ENCODE assay signal across 8 cellular contexts in genomic region chr7:79272066-79272669, GRCh38.
DNase-seq lines count a peak whose midpoint lies in the region; ATAC-seq and TF ChIP-seq lines count a peak whose summit lies in the region.

No MANE protein-coding gene starts in this region.

- ATAC-seq in left ventricle myocardium superior: no peak
- ATAC-seq in HG02973 (IDR thresholded peaks at IDR 0.05; ENCODE audit: unreplicated experiment): peak; percentile 63
- ATAC-seq in natural killer cell: no peak

- H3K36me3 ChIP-seq in right atrium auricular region (no peaks in the 10 kb centered on the region), neuronal stem cell (replicated peaks in 1 of 2; ENCODE audit: control insufficient read depth in 2 of 2, insufficient read depth in 2 of 2, low read length in 2 of 2) (no peaks in the 10 kb centered on the region)

- no peak overlapping the region for H2BK15ac ChIP-seq in neuronal stem cell (ENCODE audit: low read length)

- H3K79me1 ChIP-seq in neuronal stem cell (ENCODE audit: low read depth, low read length): no peaks in the 10 kb centered on the region

- H3K27me3 Mint-ChIP-seq in natural killer cell (ENCODE audit: low read depth in 2 of 2): no peaks in the 10 kb centered on the region

- no peaks in the 10 kb centered on the region for H3K36me3 Mint-ChIP-seq in natural killer cell

- H3K4me3 ChIP-seq in right atrium auricular region (no peak overlapping the region), coronary artery (no peak overlapping the region), neuronal stem cell (ENCODE audit: low read length in 2 of 2) (no peak overlapping the region)

- no peak overlapping the region for H4K91ac ChIP-seq in neuronal stem cell (ENCODE audit: low read depth, low read length, poor library complexity)

- H3K4me3 Mint-ChIP-seq in natural killer cell: no peak overlapping the region

- H3K9ac ChIP-seq in neuronal stem cell (ENCODE audit: low read depth, low read length, poor library complexity): no peak overlapping the region

- no peak overlapping the region for H2AK5ac ChIP-seq in neuronal stem cell (ENCODE audit: low read depth, low read length)

- no peak for DNase-seq in right atrium auricular region (ENCODE audit: low spot score)
- DNase-seq in left ventricle myocardium superior: no peak
- peak; percentile 28 to 70 for DNase-seq in NCI-H526 (lab: John Stamatoyannopoulos, UW)
- DNase-seq in coronary artery (ENCODE audit: low spot score): no peak
- DNase-seq in neuronal stem cell (ENCODE audit: low spot score): peak; percentile 8
- no peak for DNase-seq in natural killer cell
- no peak for DNase-seq in stimulated activated CD4-positive, alpha-beta T cell treated with anti-CD3 and anti-CD28 coated beads, Interleukin-15, amount 100 ng/mL, for 24 hours

- no peak overlapping the region for H3K14ac ChIP-seq in neuronal stem cell (ENCODE audit: low read length)

- H3K4me1 Mint-ChIP-seq in natural killer cell: no peaks in the 10 kb centered on the region

- peaks cover 3 to 5% of the 10 kb centered on the region in 2 donors for H3K9me3 Mint-ChIP-seq in natural killer cell

- H2AFZ ChIP-seq in neuronal stem cell (ENCODE audit: low read length): no peak overlapping the region

- no peaks in the 10 kb centered on the region for H3K4me1 ChIP-seq in right atrium auricular region
- H3K4me1 ChIP-seq in neuronal stem cell (ENCODE audit: control insufficient read depth in 2 of 2, insufficient read depth in 1 of 2, low read depth in 1 of 2, low read length in 2 of 2): no peaks in the 10 kb centered on the region

- H3K27ac Mint-ChIP-seq in natural killer cell: no peak overlapping the region

- H3K4ac ChIP-seq in neuronal stem cell (ENCODE audit: low read length): no peak overlapping the region

- H3K9me3 ChIP-seq in right atrium auricular region (no peaks in the 10 kb centered on the region), neuronal stem cell (replicated peaks in 1 of 2; ENCODE audit: control insufficient read depth in 2 of 2, insufficient read depth in 1 of 2, low read depth in 1 of 2, low read length in 2 of 2) (peaks cover 0 to 6% of the 10 kb centered on the region in 2 donors)

- WGBS in neuronal stem cell (ENCODE audit: extremely low coverage in 2 of 2, insufficient read length in 2 of 2, insufficient replicate concordance in 1 of 2), 2 donors: no CpG with 5 or more reads among the region's 4 CpGs

- H2BK120ac ChIP-seq in neuronal stem cell (ENCODE audit: low read depth, low read length): no peak overlapping the region

- no peak overlapping the region for H3K4me2 ChIP-seq in neuronal stem cell (ENCODE audit: insufficient read depth, low read length, poor library complexity, severe bottlenecking)

- no peak overlapping the region for H4K8ac ChIP-seq in neuronal stem cell (ENCODE audit: low read depth, low read length)

- no peak overlapping the region for H3K23ac ChIP-seq in neuronal stem cell (ENCODE audit: low read depth, low read length, poor library complexity)

- H3K27ac ChIP-seq in right atrium auricular region (no peak overlapping the region), coronary artery (no peak overlapping the region), neuronal stem cell (replicated peaks; ENCODE audit: low read length) (no peak overlapping the region)

- H2BK12ac ChIP-seq in neuronal stem cell (ENCODE audit: low read length): no peak overlapping the region

- TF ChIP-seq CTCF in right atrium auricular region (IDR thresholded peaks at IDR 0.05): peak; percentile 18 to 70
- peak; percentile 37 for TF ChIP-seq CTCF in coronary artery (IDR thresholded peaks at IDR 0.05)
- TF ChIP-seq CTCF in natural killer cell (IDR thresholded peaks at IDR 0.05): no peak

- H3K18ac ChIP-seq in neuronal stem cell (ENCODE audit: low read length): no peak overlapping the region

- intact Hi-C loops in left ventricle myocardium superior (cut with micrococcal nuclease) (no loop called here), natural killer cell (cut with micrococcal nuclease) (no loop called here)

- H3K27me3 ChIP-seq in right atrium auricular region (no peaks in the 10 kb centered on the region), neuronal stem cell (ENCODE audit: control insufficient read depth in 3 of 3, insufficient read depth in 3 of 3, low read depth in 1 of 3, low read length in 3 of 3) (no peaks in the 10 kb centered on the region)

- H2BK5ac ChIP-seq in neuronal stem cell (ENCODE audit: low read length): no peak overlapping the region

Comparison
In these comparisons a context has a peak if more than half of its experiments do, and no peak if none do; other contexts are left out.
1. DNase-seq: peak in NCI-H526 (2 of 2) and neuronal stem cell (single experiment); none in right atrium auricular region (single experiment), left ventricle myocardium superior (single experiment), coronary artery (single experiment), natural killer cell (single experiment) and stimulated activated CD4-positive, alpha-beta T cell treated with anti-CD3 and anti-CD28 coated beads, Interleukin-15, amount 100 ng/mL, for 24 hours (single experiment).